Comparison of ENCODE assay signal across 8 cellular contexts in the genomic region with DNA sequence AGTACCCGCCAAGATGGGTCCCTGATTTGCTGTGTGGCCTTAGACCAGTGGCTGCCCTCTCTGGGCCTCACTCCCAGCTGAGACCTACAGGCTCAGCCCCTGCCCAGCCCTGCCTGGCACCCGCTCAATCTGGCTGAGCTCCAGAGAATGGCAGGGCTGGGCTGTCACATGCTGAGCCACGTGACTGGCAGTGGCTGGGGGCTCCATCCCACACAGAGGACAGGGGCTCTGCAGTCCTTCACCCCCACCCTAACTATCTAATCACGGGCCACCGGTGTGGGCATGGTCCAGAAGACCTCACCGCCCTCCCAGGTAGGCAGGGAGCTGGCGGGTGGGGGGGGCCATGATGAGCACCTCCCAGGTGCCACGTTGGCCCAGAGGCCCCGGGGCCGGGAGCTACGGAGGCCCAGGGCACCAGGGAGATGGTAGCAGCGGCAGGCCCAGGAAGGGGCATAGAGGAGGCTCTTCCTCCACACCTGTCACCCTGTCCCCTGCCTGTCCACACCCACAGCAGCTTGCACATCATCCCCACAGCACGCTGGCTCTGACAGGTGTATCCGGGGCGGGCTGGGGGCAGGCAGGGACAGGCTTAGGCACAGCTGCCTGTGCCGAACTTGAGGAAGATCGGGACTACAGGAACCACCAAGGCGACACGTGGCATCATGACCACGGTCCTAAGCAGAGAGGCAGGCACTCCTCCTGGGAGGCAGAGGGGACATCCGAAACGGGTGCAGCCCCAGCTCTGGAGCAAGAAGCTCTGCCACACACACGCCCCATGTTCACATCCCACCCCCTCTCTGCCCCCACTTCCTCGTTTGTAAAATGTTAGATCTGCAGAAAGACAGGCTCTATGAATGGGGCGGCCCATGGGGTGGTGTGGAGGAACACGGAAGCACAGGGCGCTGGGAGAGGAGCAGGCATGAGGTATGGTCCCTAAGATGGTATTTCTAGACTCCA. TPM values are rescaled to one million over a fixed set of nuclear protein-coding genes. Genes with fewer than 3 reads are reported as not detected.
DNase-seq lines count a peak whose midpoint lies in the region; ATAC-seq and TF ChIP-seq lines count a peak whose summit lies in the region.

No MANE protein-coding gene starts in this region.

- no peaks in the 10 kb centered on the region for H3K36me3 ChIP-seq in body of pancreas (replicated peaks in 1 of 2; ENCODE audit: insufficient read depth in 1 of 2, low read depth in 2 of 2)

- TF ChIP-seq CTCF in NB4 (IDR thresholded peaks at IDR 0.05; ENCODE audit: low read depth, low read length): no peak
- no peak for TF ChIP-seq CTCF in body of pancreas (IDR thresholded peaks at IDR 0.05)
- no peak for TF ChIP-seq CTCF in nephron (IDR thresholded peaks at IDR 0.05; ENCODE audit: unreplicated experiment in 3 of 3)

- ATAC-seq in body of pancreas (no peak), HG02981 (IDR thresholded peaks at IDR 0.05; ENCODE audit: unreplicated experiment) (no peak)

- H3K27ac ChIP-seq in body of pancreas: peak overlapping the region; percentile 48 to 92 (median 88)

- H3K4me3 ChIP-seq in NB4 (ENCODE audit: low read depth, low read length) (peak overlapping the region; percentile 43), body of pancreas (no peak overlapping the region)

- H3K9me3 Mint-ChIP-seq in nephron: no peaks in the 10 kb centered on the region

- H3K27me3 ChIP-seq in body of pancreas: no peaks in the 10 kb centered on the region

- intact Hi-C loops in body of pancreas (cut with DNase I): no loop called here

- 43 to 46% methylated on average over 13 to 25 of the region's 27 CpGs for WGBS in body of pancreas, 2 donors

- TF ChIP-seq POLR2A in NB4 (IDR thresholded peaks at IDR 0.05; ENCODE audit: extremely low read depth, insufficient read length) (no peak), body of pancreas (IDR thresholded peaks at IDR 0.05) (no peak)

- DNase-seq in COLO668 (lab: John Stamatoyannopoulos, UW; ENCODE audit: unreplicated experiment): peak; percentile 93
- peak; percentile 73 for DNase-seq in NB4 (ENCODE audit: low read depth)
- DNase-seq in body of pancreas: peak; percentile 56 to 77 (median 67)
- no peak for DNase-seq in occipital lobe (lab: John Stamatoyannopoulos, UW)
- no peak for DNase-seq in H4 (ENCODE audit: low spot score)
- no peak for DNase-seq in GM19238 (ENCODE audit: insufficient read length, low spot score)

- H3K36me3 Mint-ChIP-seq in nephron (ENCODE audit: low read depth): no peaks in the 10 kb centered on the region

- H3K4me1 Mint-ChIP-seq in nephron: peaks cover 23% of the 10 kb centered on the region

- H3K9me3 ChIP-seq in body of pancreas: no peaks in the 10 kb centered on the region

- peaks cover 43% of the 10 kb centered on the region for H3K27me3 Mint-ChIP-seq in nephron (ENCODE audit: low read depth)

- H3K27ac Mint-ChIP-seq in nephron: peak overlapping the region; percentile 25 to 91 (median 63)

- no peak overlapping the region for H3K4me3 Mint-ChIP-seq in nephron

- peaks cover 63% of the 10 kb centered on the region for H3K4me1 ChIP-seq in body of pancreas

RNA-seq across cellular contexts. Expression of gene ALDH3B1, which starts 1.5 kb away (rescaled TPM):
- total RNA-seq in body of pancreas (10 to 100 TPM; 15.2 to 18.4 TPM), occipital lobe (0.94 TPM)
- 17.0 and 19.9 TPM in 2 replicates for total RNA-seq in H4 (2014; rRNA removed; shearing (Covaris generic))

RNA-seq across cellular contexts. Expression of gene UNC93B1, which starts 4.8 kb away (rescaled TPM):
- total RNA-seq in body of pancreas: 10 to 100 TPM; 33.9 to 40.5 TPM
- total RNA-seq in occipital lobe: 4.1 TPM
- 28.0 and 28.7 TPM in 2 replicates for total RNA-seq in H4 (2014; rRNA removed; shearing (Covaris generic))

RNA-seq across cellular contexts. Expression of gene NDUFS8, which starts 21.8 kb away (rescaled TPM):
- total RNA-seq in body of pancreas (100 to 1,000 TPM; 108 to 109 TPM), occipital lobe (42.3 TPM)
- 138 and 167 TPM in 2 replicates for total RNA-seq in H4 (2014; rRNA removed; shearing (Covaris generic))

RNA-seq across cellular contexts. Expression of gene TCIRG1, which starts 30.2 kb away (rescaled TPM):
- total RNA-seq in body of pancreas (100 to 1,000 TPM; 488 to 798 TPM), occipital lobe (3.1 TPM)
- total RNA-seq in H4 (2014; rRNA removed; shearing (Covaris generic)): 12.5 and 13.1 TPM in 2 replicates

Comparison
In these comparisons a context has a peak if more than half of its experiments do, and no peak if none do; other contexts are left out.
1. DNase-seq: peak in COLO668 (single experiment), NB4 (single experiment) and body of pancreas (4 of 4); none in occipital lobe (single experiment), H4 (single experiment) and GM19238 (single experiment).